11 cellular contexts compared by ENCODE assay signal in genomic region chr9:86585422-86586143, GRCh38.
DNase-seq lines count a peak whose midpoint lies in the region; ATAC-seq, FAIRE-seq and TF ChIP-seq lines count a peak whose summit lies in the region.
"Had no signal": no experiment of that assay in that cellular context is flagged by ENCODE, and none has a peak within 500 bp of the region (broad histone marks: within the 10 kb centered on the region; RNA-seq: fewer than 3 reads in every experiment).

No MANE protein-coding gene starts in this region.

- H3K4me1 ChIP-seq in Loucy (ENCODE audit: insufficient read depth, low read length, poor library complexity, severe bottlenecking) (no peaks in the 10 kb centered on the region), pancreas (no peaks in the 10 kb centered on the region), colonic mucosa (no peaks in the 10 kb centered on the region)

- intact Hi-C loops in pancreas (cut with DNase I), result no loop called here
- intact Hi-C loops in colonic mucosa (cut with DNase I), result no loop called here

- H3K27ac ChIP-seq in pancreas, result peak overlapping the region in 2 of 4 donors; percentile 20 to 28
- H3K27ac ChIP-seq in colonic mucosa, result no peak overlapping the region

- no peaks in the 10 kb centered on the region for H3K36me3 Mint-ChIP-seq in effector memory CD8-positive, alpha-beta T cell (ENCODE audit: insufficient read depth)

- WGBS in pancreas, 2 donors, result 27 to 32% methylated on average over 7 of the region's 7 CpGs

- no peaks in the 10 kb centered on the region for H3K79me2 ChIP-seq in Loucy (ENCODE audit: insufficient read depth, low read length)

- no peaks in the 10 kb centered on the region for H4K20me1 ChIP-seq in Loucy (ENCODE audit: insufficient read depth, low read length, poor library complexity, severe bottlenecking)

- CTCF ChIA-PET in AG04449 (lab: Yijun Ruan, JAX), result interaction anchor here (0.8 to 1.4 kb wide), 2 partner anchors 12 to 99 kb away, joined by 4 to 5 read pairs; no protein-coding TSS in a partner anchor

- H3K27me3 Mint-ChIP-seq in effector memory CD8-positive, alpha-beta T cell, result peaks cover 36 to 56% of the 10 kb centered on the region in 2 donors

- H3K9me3 ChIP-seq in Loucy (ENCODE audit: insufficient read depth, low read depth, low read length) (no peaks in the 10 kb centered on the region), pancreas (no peaks in the 10 kb centered on the region), colonic mucosa (no peaks in the 10 kb centered on the region)

- peak overlapping the region in 1 of 2 donors; percentile 5 for H3K4me3 Mint-ChIP-seq in effector memory CD8-positive, alpha-beta T cell

- H3K4me2 ChIP-seq in Loucy (ENCODE audit: low read depth, low read length, poor library complexity, severe bottlenecking), result no peak overlapping the region

- H3K4me1 Mint-ChIP-seq in effector memory CD8-positive, alpha-beta T cell (ENCODE audit: low read depth in 2 of 2), result no peaks in the 10 kb centered on the region

- TF ChIP-seq CTCF in AG04449 (IDR thresholded peaks at IDR 0.05; ENCODE audit: insufficient read depth, low read length, missing control alignments) (no peak), Loucy (conservative IDR thresholded peaks at IDR 0.05; ENCODE audit: low read length) (no peak), foreskin fibroblast (IDR thresholded peaks at IDR 0.05; ENCODE audit: low read depth, low read length) (no peak), pancreas (IDR thresholded peaks at IDR 0.05) (no peak), colonic mucosa (IDR thresholded peaks at IDR 0.05) (no peak)

- ATAC-seq in pancreas, result peak; percentile 50 to 81 (median 68)
- ATAC-seq in GM18861 (IDR thresholded peaks at IDR 0.05; ENCODE audit: unreplicated experiment), result no peak
- no peak for ATAC-seq in effector memory CD8-positive, alpha-beta T cell (replicated peaks)

- peak; percentile 17 for FAIRE-seq in pancreas (lab: Jason Lieb, UNC)

- peak overlapping the region; percentile 2 for H3K4me3 ChIP-seq in AG04449 (ENCODE audit: low read depth, low read length)
- H3K4me3 ChIP-seq in Loucy (ENCODE audit: low read length, poor library complexity, severe bottlenecking), result peak overlapping the region; percentile 6
- peak overlapping the region; percentile 9 to 38 for H3K4me3 ChIP-seq in foreskin fibroblast (ENCODE audit: low read depth in 1 of 2, low read length in 2 of 2)
- peak overlapping the region in 2 of 4 donors; percentile 13 to 18 for H3K4me3 ChIP-seq in pancreas
- H3K4me3 ChIP-seq in colonic mucosa, result no peak overlapping the region

- no peaks in the 10 kb centered on the region for H3K36me3 ChIP-seq in Loucy (ENCODE audit: insufficient read depth, low read length)
- H3K36me3 ChIP-seq in pancreas, result no peaks in the 10 kb centered on the region
- no peaks in the 10 kb centered on the region for H3K36me3 ChIP-seq in colonic mucosa

- POLR2A ChIA-PET in AG04449 (lab: Yijun Ruan, JAX), result interaction anchor here (1.2 kb wide), 2 partner anchors 22 to 361 kb away, joined by 4 to 5 read pairs; no protein-coding TSS in a partner anchor

- H2AFZ ChIP-seq in Loucy (ENCODE audit: low read length), result no peak overlapping the region

- H3K9ac ChIP-seq in Loucy (ENCODE audit: low read depth, low read length, poor library complexity, severe bottlenecking), result no peak overlapping the region
- no peak overlapping the region for H3K9ac ChIP-seq in colonic mucosa (ENCODE audit: low read depth in 2 of 2, low read length in 2 of 2)

- H3K9me2 ChIP-seq in Loucy (replicated peaks; ENCODE audit: low read depth, low read length), result no peaks in the 10 kb centered on the region

- H3K27me3 ChIP-seq in Loucy (ENCODE audit: insufficient read depth, low read length, poor library complexity, severe bottlenecking), result no peaks in the 10 kb centered on the region
- H3K27me3 ChIP-seq in pancreas, result no peaks in the 10 kb centered on the region
- H3K27me3 ChIP-seq in colonic mucosa, result no peaks in the 10 kb centered on the region

- peak overlapping the region in 1 of 2 donors; percentile 66 for H3K27ac Mint-ChIP-seq in effector memory CD8-positive, alpha-beta T cell

- H3F3A ChIP-seq in Loucy (ENCODE audit: low read depth), result no peaks in the 10 kb centered on the region

- DNase-seq in AG04449 (ENCODE audit: low read depth, low spot score) (no peak), foreskin fibroblast (peak in 1 of 2 donors; percentile 50), pancreas (no peak), colonic mucosa (no peak), iPS-NIHi7 (ENCODE audit: extremely low spot score) (no peak)
- DNase-seq in effector memory CD8-positive, alpha-beta T cell, result no peak
- DNase-seq: activated effector memory CD4-positive, alpha-beta T cell treated with Interleukin-2 at 50 U/mL for 16 hours; left cardiac atrium; NCI-H774 had no signal

- no peaks in the 10 kb centered on the region for H3K9me3 Mint-ChIP-seq in effector memory CD8-positive, alpha-beta T cell

Comparison
In these comparisons a context has a peak if more than half of its experiments do, and no peak if none do; other contexts are left out.
1. ATAC-seq: peak in pancreas (4 of 4); none in GM18861 (single experiment) and effector memory CD8-positive, alpha-beta T cell (single experiment).